ENCODE assay signal across 21 cellular contexts in genomic region chr4:173499568-173500535, GRCh38. TPM values are rescaled to one million over a fixed set of nuclear protein-coding genes. Genes with fewer than 3 reads are reported as not detected.
DNase-seq lines count a peak whose midpoint lies in the region; ATAC-seq and TF ChIP-seq lines count a peak whose summit lies in the region.
"Had no signal": no experiment of that assay in that cellular context is flagged by ENCODE, and none has a peak within 500 bp of the region (broad histone marks: within the 10 kb centered on the region; RNA-seq: fewer than 3 reads in every experiment).

No MANE protein-coding gene starts in this region.

- H3K4me3 ChIP-seq in iPS DF 6.9 (ENCODE audit: low read length) (peak overlapping the region; percentile 24; the same call in 1 of the 2 replicates), smooth muscle cell (no peak overlapping the region), ovary (no peak overlapping the region)

- H3K4me1 ChIP-seq in iPS DF 6.9 (ENCODE audit: control insufficient read depth, insufficient read depth, low read length) (peaks cover 2% of the 10 kb centered on the region; the same call in 1 of the 2 replicates), smooth muscle cell (ENCODE audit: low read depth) (no peaks in the 10 kb centered on the region), ovary (ENCODE audit: insufficient read depth) (no peaks in the 10 kb centered on the region)

- peak overlapping the region; percentile 79 for H3K4me2 ChIP-seq in smooth muscle cell

- H3K4me3 Mint-ChIP-seq in activated naive CD4-positive, alpha-beta T cell treated with anti-CD3 and anti-CD28 coated beads, Interleukin-2, amount 10 ng/mL, durations not matched to agents 7 days and 5 days = peak overlapping the region; percentile 22
- peak overlapping the region in 2 of 3 donors; percentile 67 to 68 for H3K4me3 Mint-ChIP-seq in T-cell
- H3K4me3 Mint-ChIP-seq: HFFc6 had no signal

- no peak for TF ChIP-seq POLR2A in ovary (IDR thresholded peaks at IDR 0.05)

- peaks cover 19% of the 10 kb centered on the region for H3K4me1 Mint-ChIP-seq in activated naive CD4-positive, alpha-beta T cell treated with anti-CD3 and anti-CD28 coated beads, Interleukin-2, amount 10 ng/mL, durations not matched to agents 7 days and 5 days
- H3K4me1 Mint-ChIP-seq in T-cell = peaks cover 12 to 16% (median 14%) of the 10 kb centered on the region in 3 donors

- no peaks in the 10 kb centered on the region for H3K9me3 ChIP-seq in iPS DF 6.9 (ENCODE audit: control insufficient read depth, insufficient read depth, low read length)
- H3K9me3 ChIP-seq in smooth muscle cell (replicated peaks; ENCODE audit: low read depth) = no peaks in the 10 kb centered on the region
- H3K9me3 ChIP-seq in ovary = peaks cover 0 to 6% of the 10 kb centered on the region in 2 donors
- H3K9me3 ChIP-seq: heart left ventricle had no signal

- peak overlapping the region; percentile 55 for H3K27ac Mint-ChIP-seq in activated naive CD4-positive, alpha-beta T cell treated with anti-CD3 and anti-CD28 coated beads, Interleukin-2, amount 10 ng/mL, durations not matched to agents 7 days and 5 days
- no peak overlapping the region for H3K27ac Mint-ChIP-seq in T-cell
- H3K27ac Mint-ChIP-seq: HFFc6, memory B cell had no signal

- H3F3A ChIP-seq in smooth muscle cell (ENCODE audit: low read depth) = no peaks in the 10 kb centered on the region

- H3K27me3 Mint-ChIP-seq in activated naive CD4-positive, alpha-beta T cell treated with anti-CD3 and anti-CD28 coated beads, Interleukin-2, amount 10 ng/mL, durations not matched to agents 7 days and 5 days = peaks cover 77% of the 10 kb centered on the region
- peaks cover 68 to 74% of the 10 kb centered on the region in 2 donors for H3K27me3 Mint-ChIP-seq in T-cell

- TF ChIP-seq CTCF in smooth muscle cell (IDR thresholded peaks at IDR 0.05; ENCODE audit: borderline replicate concordance, insufficient read depth, poor library complexity, severe bottlenecking) (no peak), ovary (IDR thresholded peaks at IDR 0.05) (no peak)

- CTCF ChIA-PET in activated naive CD4-positive, alpha-beta T cell treated with anti-CD3 and anti-CD28 coated beads, Interleukin-2, amount 10 ng/mL, durations not matched to agents 7 days and 5 days (lab: Charles Lee) = no interaction called here
- CTCF ChIA-PET in T-cell (lab: Charles Lee) = interaction anchor here (0.7 to 1.3 kb wide), 3 partner anchors 9 to 721 kb away, joined by 3 read pairs; no protein-coding TSS in a partner anchor

- H2AFZ ChIP-seq in smooth muscle cell (ENCODE audit: low read depth) = no peak overlapping the region

- H3K27ac ChIP-seq in iPS DF 6.9 (ENCODE audit: low read length) = no peak overlapping the region
- no peak overlapping the region for H3K27ac ChIP-seq in smooth muscle cell (ENCODE audit: low read depth)
- H3K27ac ChIP-seq in ovary = no peak overlapping the region
- H3K27ac ChIP-seq: heart left ventricle had no signal

- no CpG with 5 or more reads among the region's 40 CpGs for WGBS in iPS DF 6.9 (ENCODE audit: insufficient coverage, insufficient read length)
- 64% methylated on average over 40 of the region's 40 CpGs for WGBS in smooth muscle cell (ENCODE audit: low lambda C conversion rate)
- WGBS in ovary, 3 donors = 54 to 61% (median 56%) methylated on average over 40 of the region's 40 CpGs

- peaks cover 3% of the 10 kb centered on the region for H3K36me3 Mint-ChIP-seq in activated naive CD4-positive, alpha-beta T cell treated with anti-CD3 and anti-CD28 coated beads, Interleukin-2, amount 10 ng/mL, durations not matched to agents 7 days and 5 days
- H3K36me3 Mint-ChIP-seq in T-cell = no peaks in the 10 kb centered on the region

- TF ChIP-seq EP300 in ovary (IDR thresholded peaks at IDR 0.05) = no peak

- POLR2A ChIA-PET in T-cell (lab: Charles Lee) = no interaction called here

- H3K9ac ChIP-seq in smooth muscle cell (ENCODE audit: low read depth) = no peak overlapping the region

- intact Hi-C loops in ovary (cut with DNase I) = loop anchor here in 3 of 4 donors (10.0 kb wide), 4 partner anchors 85 to 815 kb away; no protein-coding TSS in a partner anchor

- H3K36me3 ChIP-seq in iPS DF 6.9 (ENCODE audit: control insufficient read depth, insufficient read depth, low read length) (no peaks in the 10 kb centered on the region), smooth muscle cell (ENCODE audit: low read depth) (no peaks in the 10 kb centered on the region), ovary (no peaks in the 10 kb centered on the region)
- H3K36me3 ChIP-seq: heart left ventricle had no signal

- H3K27me3 ChIP-seq in iPS DF 6.9 (ENCODE audit: control insufficient read depth, insufficient read depth, low read length) (peaks cover 47% of the 10 kb centered on the region), smooth muscle cell (ENCODE audit: low read depth) (no peaks in the 10 kb centered on the region), ovary (no peaks in the 10 kb centered on the region)

- no peaks in the 10 kb centered on the region for H4K20me1 ChIP-seq in smooth muscle cell (ENCODE audit: low read depth)

- H3K79me2 ChIP-seq in smooth muscle cell (ENCODE audit: low read depth) = peaks cover 17% of the 10 kb centered on the region

- no peak for DNase-seq in activated naive CD4-positive, alpha-beta T cell treated with anti-CD3 and anti-CD28 coated beads, Interleukin-2, amount 10 ng/mL, durations not matched to agents 7 days and 5 days
- no peak for DNase-seq in activated naive CD4-positive, alpha-beta T cell treated with anti-CD3 and anti-CD28 coated beads, Interleukin-2, amount 50 U/mL, for 16 hours
- DNase-seq in T-cell (no peak), iPS DF 6.9 (ENCODE audit: low read depth, low spot score) (no peak), smooth muscle cell (lab: John Stamatoyannopoulos, UW; ENCODE audit: unreplicated experiment) (no peak), ovary (no peak), dermis blood vessel endothelial cell (no peak), amniotic stem cell (lab: John Stamatoyannopoulos, UW) (no peak)
- DNase-seq: activated CD4-positive, alpha-beta T cell treated with anti-CD3 and anti-CD28 coated beads for 1 hour; central memory CD4-positive, alpha-beta T cell; effector memory CD4-positive, alpha-beta T cell; HFFc6; NCI-H2029; NCI-H524 treated with DMSO at 0.1 percent for 48 hours; nucleus accumbens; SHP77 had no signal

- ATAC-seq in T-cell (replicated peaks in 1 of 4) = no peak
- ATAC-seq: sciatic nerve had no signal

- H3K9me3 Mint-ChIP-seq in activated naive CD4-positive, alpha-beta T cell treated with anti-CD3 and anti-CD28 coated beads, Interleukin-2, amount 10 ng/mL, durations not matched to agents 7 days and 5 days = peaks cover 7% of the 10 kb centered on the region
- peaks cover 0 to 2% (median 0%) of the 10 kb centered on the region in 3 donors for H3K9me3 Mint-ChIP-seq in T-cell

RNA-seq across cellular contexts. Expression of gene HAND2, which starts 30.2 kb away (rescaled TPM):
- not detected for total RNA-seq in T-cell
- total RNA-seq in smooth muscle cell = 243 and 265 TPM in 2 replicates
- 287 and 324 TPM in 2 replicates for polyA plus RNA-seq in smooth muscle cell
- 10 to 100 TPM; 12.9 to 99.9 (median 44.1) TPM for total RNA-seq in ovary
- polyA plus RNA-seq in ovary = 10 to 100 TPM; 32.4 to 39.6 TPM
- not detected in 2 replicates for total RNA-seq in dermis blood vessel endothelial cell
- total RNA-seq: kidney epithelial cell; T-helper 2 cell treated with Interferon-gamma antibody and Interleukin-4, amounts not matched to agents 100 ng/mL and 5 ng/mL, for 36 hours had no signal

Comparison
In these comparisons a context has a peak if more than half of its experiments do, and no peak if none do; other contexts are left out.
1. RNA of gene HAND2, which starts 30.2 kb away (total RNA-seq): 243 to 265 TPM in smooth muscle cell and 12.9 to 99.9 TPM in ovary; not detected in T-cell and not detected in dermis blood vessel endothelial cell; every median in the first group is over 10 times any median in the second.